Comparison of ENCODE assay signal across 9 cellular contexts in the genomic region with DNA sequence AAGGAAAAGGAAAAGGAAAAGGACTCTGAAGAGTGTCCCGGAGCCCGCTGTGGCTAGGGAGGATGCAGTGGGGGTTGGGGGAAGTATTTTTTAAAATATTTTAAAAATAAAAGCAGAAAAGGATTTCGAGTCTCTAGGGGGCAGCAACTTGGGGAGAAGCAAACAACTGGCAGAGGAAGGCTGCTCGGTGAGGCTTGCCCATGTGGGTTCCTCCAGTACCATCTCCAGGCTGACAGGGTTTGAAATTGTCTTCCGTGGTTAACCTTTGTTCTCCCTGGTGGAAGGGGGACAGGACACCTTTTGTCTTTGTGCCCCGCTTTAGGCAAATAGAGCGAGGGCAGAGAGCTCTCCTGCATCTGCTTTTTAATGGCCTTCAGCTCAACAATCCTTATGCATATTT.
DNase-seq lines count a peak whose midpoint lies in the region; ATAC-seq, FAIRE-seq and TF ChIP-seq lines count a peak whose summit lies in the region.
"Had no signal": no experiment of that assay in that cellular context is flagged by ENCODE, and none has a peak within 500 bp of the region (broad histone marks: within the 10 kb centered on the region; RNA-seq: fewer than 3 reads in every experiment).

No MANE protein-coding gene starts in this region.

- no peak overlapping the region; the same call in 1 of the 2 replicates for H3K4me3 Mint-ChIP-seq in WTC11

- peak in 1 of 2 experiments; percentile 13; a peak in 1 of 5 replicates for TF ChIP-seq RAD21 in A549 (conservative IDR thresholded peaks at IDR 0.05 in 1 of 2, IDR thresholded peaks at IDR 0.05 in 1 of 2)

- H3K27me3 ChIP-seq in GM23248 (replicated peaks; ENCODE audit: insufficient read depth), result no peaks in the 10 kb centered on the region

- H4K20me1 ChIP-seq in GM23248 (ENCODE audit: insufficient read depth), result no peaks in the 10 kb centered on the region

- TF ChIP-seq EP300 in A549 (IDR thresholded peaks at IDR 0.05), result no peak

- POLR2A ChIA-PET in A549 (lab: Yijun Ruan, JAX) (no interaction called here), WTC11 (lab: Charles Lee) (no interaction called here)

- no peak overlapping the region for H3K9ac ChIP-seq in GM23248

- 48% methylated on average over 7 of the region's 7 CpGs for WGBS in A549 (ENCODE audit: missing lambda C conversion rate)
- WGBS in GM23248 (ENCODE audit: low coverage in 1 of 2, low lambda C conversion rate in 2 of 2, missing lambda C conversion rate in 2 of 2), 2 experiments, result 77 to 78% methylated on average over 7 of the region's 7 CpGs

- 0 out of 6 replicates have a peak, but pooled peaks of 1 of the 2 experiments have one; percentile 4 for ATAC-seq in A549
- ATAC-seq in WTC11, result peak; percentile 3; the same call in 1 of the 2 replicates

- H3K27ac Mint-ChIP-seq in WTC11, result peak overlapping the region; percentile 80

- H3K27ac ChIP-seq in A549 (peak overlapping the region; percentile 58 to 87; a peak in 5 of 6 replicates), GM23248 (no peak overlapping the region)

- H3K4me1 Mint-ChIP-seq in WTC11, result peaks cover 54% of the 10 kb centered on the region

- in situ Hi-C loops in GM23248 (cut with MboI), result loop anchor here (25.0 kb wide), 1 partner anchor 300 kb away; no protein-coding TSS in a partner anchor

- H3K4me2 ChIP-seq in A549 (peak overlapping the region; percentile 70), GM23248 (ENCODE audit: unreplicated experiment) (no peak overlapping the region)

- no peak for FAIRE-seq in A549 (lab: Jason Lieb, UNC)
- no peak for FAIRE-seq in GM12891 (lab: Jason Lieb, UNC)

- H2AFZ ChIP-seq in GM23248, result no peak overlapping the region

- CTCF ChIA-PET in A549 (lab: Yijun Ruan, JAX) (interaction anchor here (1.0 to 1.3 kb wide), 3 partner anchors 19 to 309 kb away, joined by 4 to 5 read pairs (median 4); no protein-coding TSS in a partner anchor), WTC11 (lab: Charles Lee) (interaction anchor here (0.6 to 6.8 kb wide), 4 partner anchors 53 to 310 kb away, joined by 3 to 59 read pairs (median 4); no protein-coding TSS in a partner anchor)

- peak; percentile 18; the same call in 1 of the 3 replicates for TF ChIP-seq CTCF in A549 (IDR thresholded peaks at IDR 0.05)
- no peak for TF ChIP-seq CTCF in WTC11 (IDR thresholded peaks at IDR 0.05)

- no peaks in the 10 kb centered on the region for H3K9me3 ChIP-seq in A549
- H3K9me3 ChIP-seq in GM23248 (ENCODE audit: low read depth), result no peaks in the 10 kb centered on the region

- peaks cover 2% of the 10 kb centered on the region; the same call in 1 of the 2 replicates for H3K27me3 Mint-ChIP-seq in WTC11 (ENCODE audit: low read depth)

- no peak overlapping the region for H3K4me3 ChIP-seq in A549
- no peak overlapping the region for H3K4me3 ChIP-seq in GM23248

- peak in 1 of 2 experiments; percentile 21 for DNase-seq in A549 (ENCODE audit: low read depth in 1 of 2, low spot score in 1 of 2)
- peak; percentile 40 for DNase-seq in GM23248
- DNase-seq in WTC11 (ENCODE audit: low spot score), result no peak
- DNase-seq in germinal center (ENCODE audit: low spot score), result peak; percentile 22
- no peak for DNase-seq in NCI-H226
- DNase-seq in NCI-H2227 treated with DMSO at 0.1 percent for 48 hours (lab: John Stamatoyannopoulos, UW), result no peak
- DNase-seq in GM12891 (ENCODE audit: insufficient read length, low spot score), result no peak
- DNase-seq in NCI-H1930 (lab: John Stamatoyannopoulos, UW), result no peak
- DNase-seq: activated effector memory CD4-positive, alpha-beta T cell treated with Interleukin-2 at 50 U/mL for 16 hours had no signal

- peaks cover 4% of the 10 kb centered on the region for H3K9me3 Mint-ChIP-seq in WTC11

- H3F3A ChIP-seq in GM23248 (ENCODE audit: insufficient read depth), result peaks cover 58% of the 10 kb centered on the region

- H3K4me1 ChIP-seq in A549 (peaks cover 50% of the 10 kb centered on the region), GM23248 (ENCODE audit: insufficient read depth) (peaks cover 61% of the 10 kb centered on the region)

- H3K79me2 ChIP-seq in GM23248 (ENCODE audit: insufficient read depth), result no peaks in the 10 kb centered on the region

- TF ChIP-seq POLR2A in A549 (IDR thresholded peaks at IDR 0.05; ENCODE audit: low read length) (no peak), GM12891 (IDR thresholded peaks at IDR 0.05; ENCODE audit: low read depth, low read length) (no peak)

- H3K36me3 Mint-ChIP-seq in WTC11, result no peaks in the 10 kb centered on the region

- H3K9me2 ChIP-seq in GM23248 (ENCODE audit: insufficient read depth), result no peaks in the 10 kb centered on the region

- H3K36me3 ChIP-seq in GM23248 (ENCODE audit: low read depth), result no peaks in the 10 kb centered on the region

TF ChIP-seq in A549, 52 proteins besides CTCF, POLR2A, EP300 and RAD21 (continues in another document):
- TF ChIP-seq RFX5 (IDR thresholded peaks at IDR 0.05) (no peak), BHLHE40 (IDR thresholded peaks at IDR 0.05; ENCODE audit: low read depth, low read length) (no peak), USF2 (IDR thresholded peaks at IDR 0.05) (no peak), PHF8 (IDR thresholded peaks at IDR 0.05; ENCODE audit: borderline replicate concordance, low read depth) (no peak), FOSL2 (IDR thresholded peaks at IDR 0.05) (no peak), FOSL2 (CRISPR knock-in tag; IDR thresholded peaks at IDR 0.05) (no peak)
- TF ChIP-seq, protein P1, sequence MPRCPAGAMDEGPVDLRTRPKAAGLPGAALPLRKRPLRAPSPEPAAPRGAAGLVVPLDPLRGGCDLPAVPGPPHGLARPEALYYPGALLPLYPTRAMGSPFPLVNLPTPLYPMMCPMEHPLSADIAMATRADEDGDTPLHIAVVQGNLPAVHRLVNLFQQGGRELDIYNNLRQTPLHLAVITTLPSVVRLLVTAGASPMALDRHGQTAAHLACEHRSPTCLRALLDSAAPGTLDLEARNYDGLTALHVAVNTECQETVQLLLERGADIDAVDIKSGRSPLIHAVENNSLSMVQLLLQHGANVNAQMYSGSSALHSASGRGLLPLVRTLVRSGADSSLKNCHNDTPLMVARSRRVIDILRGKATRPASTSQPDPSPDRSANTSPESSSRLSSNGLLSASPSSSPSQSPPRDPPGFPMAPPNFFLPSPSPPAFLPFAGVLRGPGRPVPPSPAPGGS (IDR thresholded peaks at IDR 0.05), result no peak

TF ChIP-seq in WTC11, 78 proteins besides CTCF, POLR2A, EP300 and RAD21 (continues in another document):
- no peak for TF ChIP-seq RORB (CRISPR knock-in tag; IDR thresholded peaks at IDR 0.05)
- TF ChIP-seq MYBL2 (CRISPR knock-in tag; IDR thresholded peaks at IDR 0.05), result no peak
- no peak for TF ChIP-seq CREM (CRISPR knock-in tag; IDR thresholded peaks at IDR 0.05)
- TF ChIP-seq ATF2 (CRISPR knock-in tag; IDR thresholded peaks at IDR 0.05; ENCODE audit: borderline replicate concordance, low read depth), result no peak

TF ChIP-seq in GM12891, 5 proteins besides CTCF, POLR2A, EP300 and RAD21:
- TF ChIP-seq POLR2AphosphoS5 (IDR thresholded peaks at IDR 0.05; ENCODE audit: low read depth, low read length), result no peak
- no peak for TF ChIP-seq PAX5 (IDR thresholded peaks at IDR 0.05; ENCODE audit: insufficient read depth, low read length, severe bottlenecking)
- TF ChIP-seq TAF1 (IDR thresholded peaks at IDR 0.05; ENCODE audit: low read depth, low read length), result no peak
- no peak for TF ChIP-seq POU2F2 (IDR thresholded peaks at IDR 0.05; ENCODE audit: low read depth, low read length)
- no peak for TF ChIP-seq SPI1 (IDR thresholded peaks at IDR 0.05; ENCODE audit: low read depth, low read length)

Comparison
In these comparisons a context has a peak if more than half of its experiments do, and no peak if none do; other contexts are left out.
1. DNase-seq: peak in GM23248 (single experiment) and germinal center (single experiment); none in WTC11 (single experiment), NCI-H226 (single experiment), NCI-H2227 treated with DMSO at 0.1 percent for 48 hours (single experiment), GM12891 (single experiment) and NCI-H1930 (0 of 2).
2. Of the 8 proteins assayed by ChIP-seq in both WTC11 and A549: peak only in WTC11: none; only in A549: CTCF; in both: none; in neither: 7.